In the genomic region with DNA sequence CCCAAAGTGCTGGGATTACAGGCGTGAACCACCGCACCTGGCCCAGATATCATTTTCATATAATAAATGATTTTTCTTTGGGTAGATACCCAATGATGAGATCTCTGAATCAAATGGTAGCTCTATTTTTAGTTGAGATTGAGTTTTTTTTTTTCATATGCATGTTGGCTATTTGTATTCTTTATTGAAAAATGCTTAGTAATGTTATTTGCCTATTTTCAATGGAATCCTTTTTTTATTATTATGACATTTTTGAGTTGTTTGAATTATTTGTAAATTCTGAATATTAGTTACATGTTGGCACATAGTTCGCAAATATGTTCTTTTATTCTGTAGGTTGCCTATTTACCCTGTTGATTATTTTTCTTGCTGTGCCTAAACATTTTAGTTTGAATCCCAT, we compare ENCODE assay signal across 35 cellular contexts.
"Had no signal": no experiment of that assay in that cellular context is flagged by ENCODE, and none has a peak within 500 bp of the region (broad histone marks: within the 10 kb centered on the region; RNA-seq: fewer than 3 reads in every experiment).

No MANE protein-coding gene starts in this region.

- H3K36me3 ChIP-seq: adrenal gland, brain microvascular endothelial cell, breast epithelium had no signal

- H3K27ac ChIP-seq: adrenal gland, body of pancreas, brain microvascular endothelial cell, breast epithelium, VCaP had no signal

- FAIRE-seq: astrocyte, TTC549 had no signal

- DNase-seq: activated B cell treated with CpG ODN at 0.5 μM for 24 hours; activated CD4-positive, alpha-beta memory T cell treated with anti-CD3 and anti-CD28 coated beads for 36 hours; activated CD4-positive, alpha-beta T cell treated with anti-CD3 and anti-CD28 coated beads for 4 hours; activated CD4-positive, alpha-beta T cell treated with anti-CD3 and anti-CD28 coated beads, Interleukin-2, amount 10 ng/mL, durations not matched to agents 24 days and 14 days; activated CD4-positive, alpha-beta T cell treated with anti-CD3 and anti-CD28 coated beads, Interleukin-2, amount 50 U/mL, for 1 hour; activated CD4-positive, alpha-beta T cell treated with anti-CD3 and anti-CD28 coated beads, Interleukin-2, amount 50 U/mL, for 4 hours; activated CD4-positive, CD25-positive, alpha-beta regulatory T cell treated with anti-CD3 and anti-CD28 coated beads, Interleukin-2, amount 50 U/mL, for 72 hours; activated CD8-positive, alpha-beta memory T cell treated with anti-CD3 and anti-CD28 coated beads, Interleukin-2, amount 50 U/mL, for 4 hours; activated CD8-positive, alpha-beta T cell treated with anti-CD3 and anti-CD28 coated beads for 36 hours; activated effector memory CD4-positive, alpha-beta T cell treated with anti-CD3 and anti-CD28 coated beads, Interleukin-2, amount 50 U/mL, for 16 hours; activated gamma-delta T cell treated with Interleukin-2 at 50 U/mL for 16 hours; activated naive CD4-positive, alpha-beta T cell; activated naive CD4-positive, alpha-beta T cell treated with anti-CD3 and anti-CD28 coated beads for 36 hours; activated naive CD4-positive, alpha-beta T cell treated with anti-CD3 and anti-CD28 coated beads, Interleukin-2, amount 50 U/mL, for 16 hours; activated naive CD8-positive, alpha-beta T cell treated with anti-CD3 and anti-CD28 coated beads for 36 hours; activated T-cell treated with anti-CD3 and anti-CD28 coated beads for 4 hours; activated T-cell treated with anti-CD3 and anti-CD28 coated beads, Interleukin-2, amount 50 U/mL, for 1 hour; activated T-cell treated with anti-CD3 and anti-CD28 coated beads, Interleukin-2, amount 50 U/mL, for 4 hours; activated T-cell treated with anti-CD3 and anti-CD28 coated beads, Interleukin-2, amount 50 U/mL, for 72 hours; adrenal gland; amniotic stem cell; aorta; body of pancreas; brain microvascular endothelial cell; caudate nucleus; cerebellar nuclear complex; T-helper 1 cell; T-helper 2 cell; T-helper 9 cell had no signal

- ATAC-seq: activated CD8-positive, alpha-beta T cell treated with anti-CD3 and anti-CD28 coated beads for 36 hours; activated naive CD4-positive, alpha-beta T cell treated with anti-CD3 and anti-CD28 coated beads, Interleukin-2, amount 50 U/mL, for 72 hours; activated T-cell treated with anti-CD3 and anti-CD28 coated beads, Interleukin-2, amount 50 U/mL, for 4 hours; activated T-cell treated with anti-CD3 and anti-CD28 coated beads, Interleukin-2, amount 50 U/mL, for 72 hours; activated T-helper 17 cell treated with anti-CD3 and anti-CD28 coated beads, Interleukin-2, amount 50 U/mL, for 72 hours; body of pancreas had no signal

- H3K4me1 ChIP-seq: adrenal gland, body of pancreas, breast epithelium had no signal

- H3K27me3 ChIP-seq: adrenal gland, body of pancreas, brain microvascular endothelial cell, breast epithelium had no signal

- H3K4me3 ChIP-seq: adrenal gland, body of pancreas, breast epithelium had no signal
